In the genomic region with DNA sequence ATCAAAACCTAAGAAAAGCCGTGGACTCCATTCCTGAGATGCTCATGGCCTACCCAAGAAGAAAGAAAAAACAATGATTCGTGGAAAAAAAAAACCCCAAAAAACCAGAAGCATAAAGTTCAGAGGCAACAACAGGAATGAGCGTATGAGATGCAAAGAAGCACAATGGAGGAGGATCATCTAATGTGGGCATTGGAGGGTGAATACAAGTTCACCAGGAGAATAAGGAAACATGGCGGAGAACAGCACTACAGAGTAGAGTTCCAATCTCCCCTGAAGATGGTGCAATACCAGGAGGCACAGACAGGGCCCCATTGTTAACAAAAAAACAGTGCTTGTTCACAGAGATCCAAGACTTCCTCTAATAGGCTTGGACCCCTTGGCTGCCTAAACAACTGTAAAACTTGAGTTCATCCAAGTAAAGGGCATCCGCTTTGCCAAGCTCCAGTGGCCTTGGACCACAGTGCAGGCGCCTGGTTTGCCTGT, we compare ENCODE assay signal across 30 cellular contexts.
A peak's percentile ranks its signal among the peaks of the same experiment; 100 is the strongest.
DNase-seq lines count a peak whose midpoint lies in the region; ATAC-seq, FAIRE-seq and TF ChIP-seq lines count a peak whose summit lies in the region.
"Had no signal": no experiment of that assay in that cellular context is flagged by ENCODE, and none has a peak within 500 bp of the region (broad histone marks: within the 10 kb centered on the region; RNA-seq: fewer than 3 reads in every experiment).

No MANE protein-coding gene starts in this region.

- CTCF ChIA-PET in HEK293 (lab: Yijun Ruan, JAX) (interaction anchor here (1.1 to 2.5 kb wide), 2 partner anchors 23 to 24 kb away, joined by 3 to 6 read pairs; no protein-coding TSS in a partner anchor), H1 (lab: Charles Lee; ENCODE audit: partially characterized antibody) (interaction anchor here (0.7 to 1.6 kb wide), 5 partner anchors 9 to 102 kb away, joined by 3 to 5 read pairs (median 3); no protein-coding TSS in a partner anchor), PC-3 (lab: Charles Lee) (no interaction called here)

- no peak overlapping the region for H2AK5ac ChIP-seq in H1 (ENCODE audit: low read depth, low read length)

- no peak for TF ChIP-seq RAD21 in H1 (IDR thresholded peaks at IDR 0.05 in 1 of 2, conservative IDR thresholded peaks at IDR 0.05 in 1 of 2; ENCODE audit: low read depth in 2 of 2, low read length in 2 of 2)

- H2BK15ac ChIP-seq in H1 (ENCODE audit: low read length) = no peak overlapping the region

- H3K56ac ChIP-seq in H1 (replicated peaks; ENCODE audit: insufficient read length, low read depth, low read length) = no peak overlapping the region

- H3K23me2 ChIP-seq in H1 (ENCODE audit: low read depth, low read length) = no peaks in the 10 kb centered on the region

- no peak for TF ChIP-seq POLR2A in H1 (IDR thresholded peaks at IDR 0.05; ENCODE audit: control extremely low read depth in 1 of 2, low read depth in 2 of 2, low read length in 2 of 2)

- no peak for FAIRE-seq in H1 (lab: Jason Lieb, UNC)
- FAIRE-seq: GM12892 had no signal

- no peak overlapping the region for H4K91ac ChIP-seq in H1 (replicated peaks; ENCODE audit: insufficient read length, low read length)

- no peaks in the 10 kb centered on the region for H3F3A ChIP-seq in PC-3 (ENCODE audit: low read length, unreplicated experiment)

- TF ChIP-seq CTCF in HEK293 (tag by site-specific recombination; IDR thresholded peaks at IDR 0.05) (no peak), H1 (IDR thresholded peaks at IDR 0.05; ENCODE audit: control extremely low read depth in 1 of 3, insufficient read depth in 1 of 3, low read depth in 1 of 3, low read length in 3 of 3) (no peak), mesothelial cell of epicardium (IDR thresholded peaks at IDR 0.05; ENCODE audit: unreplicated experiment) (peak; percentile 24), PC-3 (conservative IDR thresholded peaks at IDR 0.05; ENCODE audit: low read depth, low read length) (no peak)

- ATAC-seq in HG03095 (IDR thresholded peaks at IDR 0.05; ENCODE audit: unreplicated experiment) (no peak), PC-3 (no peak)
- ATAC-seq: Panc1 had no signal

- H2BK120ac ChIP-seq in H1 (replicated peaks; ENCODE audit: low read depth, low read length) = no peak overlapping the region

- no peak overlapping the region for H3K4ac ChIP-seq in H1 (replicated peaks; ENCODE audit: insufficient read length, low read depth, low read length)

- no peaks in the 10 kb centered on the region for H3K79me1 ChIP-seq in H1 (ENCODE audit: low read depth, low read length)

- H4K5ac ChIP-seq in H1 (ENCODE audit: insufficient read length, low read depth, low read length) = no peak overlapping the region

- H3K18ac ChIP-seq in H1 (ENCODE audit: extremely low read depth, low read length) = no peak overlapping the region

- H3K4me1 ChIP-seq in HEK293 (ENCODE audit: control insufficient read depth, insufficient read depth, low read length) (no peaks in the 10 kb centered on the region), H1 (replicated peaks in 1 of 4; ENCODE audit: control insufficient read depth in 3 of 4, insufficient read depth in 4 of 4, low read length in 3 of 4) (no peaks in the 10 kb centered on the region), PC-3 (ENCODE audit: insufficient read depth, low read length) (no peaks in the 10 kb centered on the region)

- no peak overlapping the region for H3K4me3 Mint-ChIP-seq in mesothelial cell of epicardium
- no peak overlapping the region for H3K4me3 Mint-ChIP-seq in activated T-helper 1 cell treated with anti-CD3 and anti-CD28 coated beads, Interleukin-12 subunit alpha, Interleukin-12 subunit beta, Interleukin-2, Interleukin-4 antibody, amounts not matched to agents 30 ng/mL and 10 ng/mL and 1 ng/mL, durations not matched to agents 14 hours and 24 hours and 36 hours
- H3K4me3 Mint-ChIP-seq: B cell; CD8-positive, alpha-beta memory T cell had no signal

- 92% methylated on average over 6 of the region's 6 CpGs; no CpG with 5 or more reads in 1 of the 2 experiments for WGBS in H1 (ENCODE audit: extremely low coverage in 1 of 2, insufficient coverage in 1 of 2, insufficient read length in 1 of 2, insufficient replicate concordance in 2 of 2, low coverage in 1 of 2, low lambda C conversion rate in 2 of 2, missing lambda C conversion rate in 1 of 2), 2 experiments

- TF ChIP-seq EP300 in H1 (IDR thresholded peaks at IDR 0.05; ENCODE audit: borderline replicate concordance in 1 of 2, low read depth in 2 of 2, low read length in 2 of 2) = no peak

- no TSS peak for BruUV-seq in PC-3 (replicated peaks; lab: Mats Ljungman, UMichigan)

- H3K9ac ChIP-seq in H1 (replicated peaks in 1 of 4; ENCODE audit: extremely low read depth in 1 of 4, low read depth in 3 of 4, low read length in 3 of 4) (no peak overlapping the region), PC-3 (ENCODE audit: low read length) (no peak overlapping the region)
- H3K9ac ChIP-seq: KMS-11 had no signal

- POLR2A ChIA-PET in HEK293 (lab: Yijun Ruan, JAX) = no interaction called here
- POLR2A ChIA-PET in H1 (lab: Charles Lee; ENCODE audit: partially characterized antibody) = no interaction called here
- POLR2A ChIA-PET in PC-3 (lab: Charles Lee; ENCODE audit: unreplicated experiment) = no interaction called here

- no peak overlapping the region for H3K14ac ChIP-seq in H1 (ENCODE audit: insufficient read length)

- H3K27ac Mint-ChIP-seq in mesothelial cell of epicardium = no peak overlapping the region
- no peak overlapping the region for H3K27ac Mint-ChIP-seq in activated T-helper 1 cell treated with anti-CD3 and anti-CD28 coated beads, Interleukin-12 subunit alpha, Interleukin-12 subunit beta, Interleukin-2, Interleukin-4 antibody, amounts not matched to agents 30 ng/mL and 10 ng/mL and 1 ng/mL, durations not matched to agents 14 hours and 24 hours and 36 hours
- H3K27ac Mint-ChIP-seq: B cell; CD8-positive, alpha-beta memory T cell had no signal

- intact Hi-C loops in activated T-helper 1 cell treated with anti-CD3 and anti-CD28 coated beads, Interleukin-12 subunit alpha, Interleukin-12 subunit beta, Interleukin-2, Interleukin-4 antibody, amounts not matched to agents 30 ng/mL and 10 ng/mL and 1 ng/mL, durations not matched to agents 14 hours and 24 hours and 36 hours (cut with micrococcal nuclease) = no loop called here
- intact Hi-C loops in PC-3 (cut with micrococcal nuclease) = no loop called here

- peaks cover 20 to 54% (median 42%) of the 10 kb centered on the region in 4 experiments for H3K27me3 ChIP-seq in H1 (replicated peaks in 1 of 4; ENCODE audit: control insufficient read depth in 3 of 4, extremely low read depth in 1 of 4, insufficient read depth in 3 of 4, low read length in 3 of 4)
- peaks cover 58% of the 10 kb centered on the region for H3K27me3 ChIP-seq in PC-3 (ENCODE audit: low read length)

- no peaks in the 10 kb centered on the region for H3K27me3 Mint-ChIP-seq in mesothelial cell of epicardium (ENCODE audit: low read depth)
- peaks cover 8% of the 10 kb centered on the region for H3K27me3 Mint-ChIP-seq in activated T-helper 1 cell treated with anti-CD3 and anti-CD28 coated beads, Interleukin-12 subunit alpha, Interleukin-12 subunit beta, Interleukin-2, Interleukin-4 antibody, amounts not matched to agents 30 ng/mL and 10 ng/mL and 1 ng/mL, durations not matched to agents 14 hours and 24 hours and 36 hours (ENCODE audit: insufficient read depth)

- H3K4me2 ChIP-seq in H1 (ENCODE audit: insufficient read depth in 1 of 2, low read depth in 2 of 2, low read length in 2 of 2) (no peak overlapping the region), PC-3 (ENCODE audit: low read length) (no peak overlapping the region)
- H3K4me2 ChIP-seq: KMS-11 had no signal

- H3K4me3 ChIP-seq in HEK293 (ENCODE audit: low read depth, low read length) (no peak overlapping the region), H1 (ENCODE audit: extremely low read depth in 1 of 4, insufficient read depth in 2 of 4, low read depth in 3 of 4, low read length in 4 of 4) (no peak overlapping the region), PC-3 (ENCODE audit: low read length) (no peak overlapping the region)

- no peak overlapping the region for H2BK5ac ChIP-seq in H1 (ENCODE audit: low read depth, low read length)

- H3K27ac ChIP-seq in HEK293 (ENCODE audit: extremely low read depth, low read depth, low read length) = no peak overlapping the region
- no peak overlapping the region for H3K27ac ChIP-seq in H1 (ENCODE audit: low read depth, low read length)
- H3K27ac ChIP-seq in PC-3 (ENCODE audit: low read length) = no peak overlapping the region
- H3K27ac ChIP-seq: C4-2B, KMS-11, RWPE1 had no signal

- no peak overlapping the region for H4K8ac ChIP-seq in H1 (ENCODE audit: extremely low read depth, insufficient read depth, low read length)

- H3K4me1 Mint-ChIP-seq in mesothelial cell of epicardium = peaks cover 55% of the 10 kb centered on the region
- no peaks in the 10 kb centered on the region for H3K4me1 Mint-ChIP-seq in activated T-helper 1 cell treated with anti-CD3 and anti-CD28 coated beads, Interleukin-12 subunit alpha, Interleukin-12 subunit beta, Interleukin-2, Interleukin-4 antibody, amounts not matched to agents 30 ng/mL and 10 ng/mL and 1 ng/mL, durations not matched to agents 14 hours and 24 hours and 36 hours (ENCODE audit: low read depth)
- H3K4me1 Mint-ChIP-seq: B cell; CD8-positive, alpha-beta memory T cell had no signal

- H2BK12ac ChIP-seq in H1 (ENCODE audit: low read depth, low read length) = no peak overlapping the region

- DNase-seq in H1 (ENCODE audit: low read depth in 1 of 2, low spot score in 2 of 2) (no peak), mesothelial cell of epicardium (ENCODE audit: low spot score in 2 of 2, unreplicated experiment in 2 of 2) (no peak), NOMO-1 treated with DMSO at 0.1 percent for 48 hours (lab: John Stamatoyannopoulos, UW; ENCODE audit: unreplicated experiment) (no peak), PC-3 (no peak)
- no peak for DNase-seq in activated T-helper 1 cell treated with anti-CD3 and anti-CD28 coated beads, Interleukin-12 subunit alpha, Interleukin-12 subunit beta, Interleukin-2, Interleukin-4 antibody, amounts not matched to agents 30 ng/mL and 10 ng/mL and 1 ng/mL, durations not matched to agents 14 hours and 24 hours and 36 hours (ENCODE audit: low spot score)
- DNase-seq: Calu3; CD8-positive, alpha-beta memory T cell; DMS79 treated with DMSO at 0.1 percent for 48 hours; GF-D8; H7; IMR-90; MM.1S; NCI-H1048; NCI-H1417; NCI-H1694; NCI-H2029 treated with DMSO at 0.1 percent for 48 hours; NCI-H446 treated with DMSO at 0.1 percent for 48 hours; NCI-H526; NCI-H82; NK-92 treated with Interleukin-12 subunit alpha and Interleukin-12 subunit beta, amount 100 ng/mL, for 24 hours; SHP77; T-helper 1 cell had no signal

- no peaks in the 10 kb centered on the region for H3K36me3 ChIP-seq in HEK293 (ENCODE audit: control insufficient read depth in 2 of 2, insufficient read depth in 1 of 2, low read length in 2 of 2)
- no peaks in the 10 kb centered on the region for H3K36me3 ChIP-seq in H1 (ENCODE audit: control insufficient read depth in 2 of 4, insufficient read depth in 4 of 4, low read length in 3 of 4)
- H3K36me3 ChIP-seq in PC-3 (ENCODE audit: low read depth, low read length) = no peaks in the 10 kb centered on the region

- no peaks in the 10 kb centered on the region for H4K20me1 ChIP-seq in H1 (replicated peaks in 1 of 2; ENCODE audit: control insufficient read depth in 1 of 2, insufficient read depth in 2 of 2, low read length in 2 of 2)
- H4K20me1 ChIP-seq in PC-3 (ENCODE audit: low read length) = no peaks in the 10 kb centered on the region

- H3K79me2 ChIP-seq in H1 (ENCODE audit: control insufficient read depth in 1 of 2, insufficient read depth in 2 of 2, low read length in 2 of 2) (no peaks in the 10 kb centered on the region), PC-3 (ENCODE audit: low read length) (no peaks in the 10 kb centered on the region)

- H3K9me2 ChIP-seq in PC-3 (replicated peaks; ENCODE audit: low read length) = no peaks in the 10 kb centered on the region

- no peak overlapping the region for H3K23ac ChIP-seq in H1 (ENCODE audit: insufficient read length)

- H2AFZ ChIP-seq in H1 (ENCODE audit: low read length) (no peak overlapping the region), PC-3 (ENCODE audit: low read length) (no peak overlapping the region)

- H3K9me3 Mint-ChIP-seq in mesothelial cell of epicardium = no peaks in the 10 kb centered on the region
- H3K9me3 Mint-ChIP-seq in activated T-helper 1 cell treated with anti-CD3 and anti-CD28 coated beads, Interleukin-12 subunit alpha, Interleukin-12 subunit beta, Interleukin-2, Interleukin-4 antibody, amounts not matched to agents 30 ng/mL and 10 ng/mL and 1 ng/mL, durations not matched to agents 14 hours and 24 hours and 36 hours = no peaks in the 10 kb centered on the region
- H3K9me3 Mint-ChIP-seq: CD8-positive, alpha-beta memory T cell had no signal

- H3K36me3 Mint-ChIP-seq in mesothelial cell of epicardium = peaks cover 3% of the 10 kb centered on the region
- H3K36me3 Mint-ChIP-seq in activated T-helper 1 cell treated with anti-CD3 and anti-CD28 coated beads, Interleukin-12 subunit alpha, Interleukin-12 subunit beta, Interleukin-2, Interleukin-4 antibody, amounts not matched to agents 30 ng/mL and 10 ng/mL and 1 ng/mL, durations not matched to agents 14 hours and 24 hours and 36 hours (ENCODE audit: low read depth) = no peaks in the 10 kb centered on the region
- H3K36me3 Mint-ChIP-seq: CD8-positive, alpha-beta memory T cell had no signal

- H3K9me3 ChIP-seq in HEK293 (ENCODE audit: control insufficient read depth, insufficient read depth, low read depth, low read length) (no peaks in the 10 kb centered on the region), H1 (ENCODE audit: insufficient read depth in 2 of 2, low read depth in 1 of 2, low read length in 1 of 2) (no peaks in the 10 kb centered on the region), PC-3 (ENCODE audit: low read length) (no peaks in the 10 kb centered on the region)

- H2BK20ac ChIP-seq in H1 (ENCODE audit: low read length) = no peak overlapping the region
